Comparison of ENCODE assay signal across 1 cellular context in genomic region chr4:33996075-33996718, GRCh38.
TF ChIP-seq lines count a peak whose summit lies in the region.

No MANE protein-coding gene starts in this region.

TF ChIP-seq in K562, 482 proteins besides CTCF, POLR2A, EP300 and RAD21 (continued from another document):
- TF ChIP-seq, protein P1, sequence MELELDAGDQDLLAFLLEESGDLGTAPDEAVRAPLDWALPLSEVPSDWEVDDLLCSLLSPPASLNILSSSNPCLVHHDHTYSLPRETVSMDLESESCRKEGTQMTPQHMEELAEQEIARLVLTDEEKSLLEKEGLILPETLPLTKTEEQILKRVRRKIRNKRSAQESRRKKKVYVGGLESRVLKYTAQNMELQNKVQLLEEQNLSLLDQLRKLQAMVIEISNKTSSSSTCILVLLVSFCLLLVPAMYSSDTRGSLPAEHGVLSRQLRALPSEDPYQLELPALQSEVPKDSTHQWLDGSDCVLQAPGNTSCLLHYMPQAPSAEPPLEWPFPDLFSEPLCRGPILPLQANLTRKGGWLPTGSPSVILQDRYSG (tag; conservative IDR thresholded peaks at IDR 0.05; ENCODE audit: low read depth) = peak; percentile 69; the same call in 1 of the 2 replicates
- no peak for TF ChIP-seq MBD2 (IDR thresholded peaks at IDR 0.05; ENCODE audit: borderline replicate concordance, low read depth)
- no peak for TF ChIP-seq POLR2G (IDR thresholded peaks at IDR 0.05; ENCODE audit: low read depth, low read length)
- TF ChIP-seq PTTG1 (tag; IDR thresholded peaks at IDR 0.05; ENCODE audit: low read depth) = peak; percentile 37; the same call in 1 of the 2 replicates
- TF ChIP-seq RFX7 (CRISPR knock-in tag; IDR thresholded peaks at IDR 0.05) = no peak
- no peak for TF ChIP-seq STAT5A (IDR thresholded peaks at IDR 0.05; ENCODE audit: borderline replicate concordance, low read length)
- TF ChIP-seq, protein P2, sequence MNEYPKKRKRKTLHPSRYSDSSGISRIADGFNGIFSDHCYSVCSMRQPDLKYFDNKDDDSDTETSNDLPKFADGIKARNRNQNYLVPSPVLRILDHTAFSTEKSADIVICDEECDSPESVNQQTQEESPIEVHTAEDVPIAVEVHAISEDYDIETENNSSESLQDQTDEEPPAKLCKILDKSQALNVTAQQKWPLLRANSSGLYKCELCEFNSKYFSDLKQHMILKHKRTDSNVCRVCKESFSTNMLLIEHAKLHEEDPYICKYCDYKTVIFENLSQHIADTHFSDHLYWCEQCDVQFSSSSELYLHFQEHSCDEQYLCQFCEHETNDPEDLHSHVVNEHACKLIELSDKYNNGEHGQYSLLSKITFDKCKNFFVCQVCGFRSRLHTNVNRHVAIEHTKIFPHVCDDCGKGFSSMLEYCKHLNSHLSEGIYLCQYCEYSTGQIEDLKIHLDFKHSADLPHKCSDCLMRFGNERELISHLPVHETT (CRISPR knock-in tag; conservative IDR thresholded peaks at IDR 0.05 in 1 of 2, IDR thresholded peaks at IDR 0.05 in 1 of 2) = peak in 1 of 2 experiments; percentile 86; a peak in 2 of 4 replicates
- no peak for TF ChIP-seq MTA3 (IDR thresholded peaks at IDR 0.05; ENCODE audit: borderline replicate concordance)
- TF ChIP-seq STAG1 (CRISPR knock-in tag; IDR thresholded peaks at IDR 0.05; ENCODE audit: borderline replicate concordance) = no peak
- TF ChIP-seq MAZ (CRISPR knock-in tag; conservative IDR thresholded peaks at IDR 0.05 in 1 of 2, IDR thresholded peaks at IDR 0.05 in 1 of 2) = 0 out of 4 replicates have a peak, but pooled peaks of 1 of the 2 experiments have one; percentile 22
- no peak for TF ChIP-seq CCAR2 (IDR thresholded peaks at IDR 0.05; ENCODE audit: low read depth, low read length)
- no peak for TF ChIP-seq CHCHD3 (CRISPR knock-in tag; IDR thresholded peaks at IDR 0.05)
- TF ChIP-seq NR2C1 (IDR thresholded peaks at IDR 0.05) = no peak
- TF ChIP-seq NR2C1 (tag; IDR thresholded peaks at IDR 0.05) = 0 out of 2 replicates have a peak, but pooled peaks have one; percentile 12
- TF ChIP-seq, protein P3, sequence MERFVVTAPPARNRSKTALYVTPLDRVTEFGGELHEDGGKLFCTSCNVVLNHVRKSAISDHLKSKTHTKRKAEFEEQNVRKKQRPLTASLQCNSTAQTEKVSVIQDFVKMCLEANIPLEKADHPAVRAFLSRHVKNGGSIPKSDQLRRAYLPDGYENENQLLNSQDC (CRISPR knock-in tag; IDR thresholded peaks at IDR 0.05) = no peak
- TF ChIP-seq POLR2AphosphoS5 (IDR thresholded peaks at IDR 0.05; ENCODE audit: control insufficient read depth, insufficient read depth, low read depth, low read length) = no peak
- TF ChIP-seq NR2F6 (CRISPR knock-in tag; IDR thresholded peaks at IDR 0.05) = no peak
- peak; percentile 72; the same call in 1 of the 2 replicates for TF ChIP-seq ZNF79 (CRISPR knock-in tag; IDR thresholded peaks at IDR 0.05; ENCODE audit: low read depth)
- TF ChIP-seq SMAD3 (CRISPR knock-in tag; conservative IDR thresholded peaks at IDR 0.05) = 0 out of 2 replicates have a peak, but pooled peaks have one; percentile 33
- TF ChIP-seq KLF13 (tag; IDR thresholded peaks at IDR 0.05; ENCODE audit: borderline replicate concordance, low read depth) = no peak
- TF ChIP-seq FIP1L1 (IDR thresholded peaks at IDR 0.05; ENCODE audit: low read depth, low read length, poor library complexity, severe bottlenecking) = no peak
- TF ChIP-seq SIN3B (IDR thresholded peaks at IDR 0.05; ENCODE audit: low read depth) = no peak
- TF ChIP-seq DACH1 (IDR thresholded peaks at IDR 0.05; ENCODE audit: partially characterized antibody) = no peak
- TF ChIP-seq DNMT1 (IDR thresholded peaks at IDR 0.05) = no peak
- no peak for TF ChIP-seq ZNF146 (CRISPR knock-in tag; IDR thresholded peaks at IDR 0.05; ENCODE audit: unreplicated experiment)
TF ChIP-seq in K562: peak in this region for 9.
